In genomic region chr17:74631468-74632195, GRCh38 we compare ENCODE assay signal across 11 cellular contexts. TPM values are rescaled to one million over a fixed set of nuclear protein-coding genes. Genes with fewer than 3 reads are reported as not detected.
A peak's percentile ranks its signal among the peaks of the same experiment; 100 is the strongest.
DNase-seq lines count a peak whose midpoint lies in the region; ATAC-seq, FAIRE-seq and TF ChIP-seq lines count a peak whose summit lies in the region.
"Had no signal": no experiment of that assay in that cellular context is flagged by ENCODE, and none has a peak within 500 bp of the region (broad histone marks: within the 10 kb centered on the region; RNA-seq: fewer than 3 reads in every experiment).

No MANE protein-coding gene starts in this region.

- H3K9ac ChIP-seq in HepG2 (ENCODE audit: insufficient read depth, low read depth, low read length): no peak overlapping the region

- ATAC-seq in right lobe of liver (peak; percentile 31 to 67 (median 56)), HepG2 (no peak), GM18909 (IDR thresholded peaks at IDR 0.05; ENCODE audit: poor library complexity, unreplicated experiment) (no peak)

- no peak for TF ChIP-seq RAD21 in HepG2 (CRISPR knock-in tag; IDR thresholded peaks at IDR 0.05)

- H2AFZ ChIP-seq in HepG2 (ENCODE audit: low read length): no peak overlapping the region

- H3K4me3 ChIP-seq in right lobe of liver (no peak overlapping the region), HepG2 (replicated peaks in 1 of 3; ENCODE audit: insufficient read depth in 1 of 3, low read depth in 2 of 3, low read length in 3 of 3) (no peak overlapping the region)
- no peak overlapping the region for H3K4me3 ChIP-seq in effector memory CD4-positive, alpha-beta T cell (ENCODE audit: insufficient read depth, low read depth, low read length, poor library complexity, severe bottlenecking)

- POLR2A ChIA-PET in HepG2 (lab: Yijun Ruan, JAX): no interaction called here

- DNase-seq in right lobe of liver: no peak
- DNase-seq in HepG2 (ENCODE audit: low spot score): no peak
- peak; percentile 98 for DNase-seq in SIG-M5 treated with dmso at 0.1 percent for 504 hours (lab: John Stamatoyannopoulos, UW; ENCODE audit: unreplicated experiment)
- DNase-seq in inferior parietal cortex (ENCODE audit: extremely low spot score): peak; percentile 35
- no peak for DNase-seq in effector memory CD4-positive, alpha-beta T cell
- DNase-seq in activated effector memory CD4-positive, alpha-beta T cell treated with anti-CD3 and anti-CD28 coated beads, Interleukin-2, amount 50 U/mL, for 16 hours: no peak
- no peak for DNase-seq in DMS53 (lab: John Stamatoyannopoulos, UW)
- DNase-seq: activated naive CD4-positive, alpha-beta T cell; T-helper 2 cell had no signal

- no TSS peak for BruUV-seq in HepG2 (replicated peaks; lab: Mats Ljungman, UMichigan)

- no peak overlapping the region for H3K27ac ChIP-seq in right lobe of liver
- H3K27ac ChIP-seq in HepG2 (ENCODE audit: extremely low read length, insufficient read depth, low read length): no peak overlapping the region
- H3K27ac ChIP-seq in effector memory CD4-positive, alpha-beta T cell (ENCODE audit: insufficient read depth, low read length, poor library complexity, severe bottlenecking): no peak overlapping the region

- FAIRE-seq in HepG2 (lab: Jason Lieb, UNC): no peak

- no peaks in the 10 kb centered on the region for H4K20me1 ChIP-seq in HepG2 (ENCODE audit: insufficient read depth, low read length)

- no peaks in the 10 kb centered on the region for H3K4me1 ChIP-seq in right lobe of liver
- no peaks in the 10 kb centered on the region for H3K4me1 ChIP-seq in HepG2 (ENCODE audit: insufficient read depth, low read length)
- no peaks in the 10 kb centered on the region for H3K4me1 ChIP-seq in effector memory CD4-positive, alpha-beta T cell (ENCODE audit: control insufficient read depth, insufficient read depth, low read length, poor library complexity, severe bottlenecking)

- TF ChIP-seq CTCF in right lobe of liver (IDR thresholded peaks at IDR 0.05) (no peak), HepG2 (CRISPR knock-in tag; IDR thresholded peaks at IDR 0.05) (no peak)

- H3K36me3 ChIP-seq in right lobe of liver: no peaks in the 10 kb centered on the region
- no peaks in the 10 kb centered on the region for H3K36me3 ChIP-seq in HepG2 (replicated peaks in 1 of 2; ENCODE audit: control insufficient read depth in 1 of 2, insufficient read depth in 2 of 2, low read length in 2 of 2)
- no peaks in the 10 kb centered on the region for H3K36me3 ChIP-seq in effector memory CD4-positive, alpha-beta T cell (ENCODE audit: control insufficient read depth, insufficient read depth, low read length)

- intact Hi-C loops in right lobe of liver (cut with DNase I): no loop called here
- intact Hi-C loops in HepG2 (cut with micrococcal nuclease; ENCODE audit: unreplicated experiment): no loop called here

- CTCF ChIA-PET in HepG2 (lab: Yijun Ruan, JAX; ENCODE audit: low intra/inter-chr PET ratio, low total read pairs): no interaction called here

- H3K4me2 ChIP-seq in HepG2 (ENCODE audit: low read depth, low read length): no peak overlapping the region

- in situ Hi-C loops in HepG2 (cut with HindIII; ENCODE audit: extremely low pct_ligation_motif_present, low pct_unique_long_range_greater_than_20kb): no loop called here

- no peak for TF ChIP-seq POLR2A in right lobe of liver (IDR thresholded peaks at IDR 0.05)
- TF ChIP-seq POLR2A in HepG2 (IDR thresholded peaks at IDR 0.05; ENCODE audit: insufficient read depth in 1 of 2, low read depth in 2 of 2, low read length in 2 of 2): no peak

- H3K79me2 ChIP-seq in HepG2 (ENCODE audit: insufficient read depth, low read length): no peaks in the 10 kb centered on the region

- no peaks in the 10 kb centered on the region for H3K27me3 ChIP-seq in right lobe of liver
- H3K27me3 ChIP-seq in HepG2 (ENCODE audit: control insufficient read depth in 1 of 2, insufficient read depth in 2 of 2, low read length in 2 of 2): peaks cover 2 to 30% of the 10 kb centered on the region in 2 experiments; a peak in 3 of 5 replicates
- no peaks in the 10 kb centered on the region for H3K27me3 ChIP-seq in effector memory CD4-positive, alpha-beta T cell (replicated peaks; ENCODE audit: control insufficient read depth, insufficient read depth, low read length, poor library complexity, severe bottlenecking)

- 24% methylated on average over 7 of the region's 7 CpGs for WGBS in right lobe of liver (ENCODE audit: insufficient coverage, low coverage, low lambda C conversion rate, missing lambda C conversion rate)
- 27% methylated on average over 7 of the region's 7 CpGs for WGBS in HepG2 (ENCODE audit: low lambda C conversion rate)

- no peaks in the 10 kb centered on the region for H3K9me3 ChIP-seq in right lobe of liver
- peaks cover 4% of the 10 kb centered on the region; the same call in 1 of the 2 replicates for H3K9me3 ChIP-seq in HepG2 (ENCODE audit: low read length)
- no peaks in the 10 kb centered on the region for H3K9me3 ChIP-seq in effector memory CD4-positive, alpha-beta T cell (ENCODE audit: control insufficient read depth, low read length)

- no peak for TF ChIP-seq EP300 in HepG2 (IDR thresholded peaks at IDR 0.05; ENCODE audit: low read depth in 2 of 2, low read length in 2 of 2)
- no peak for TF ChIP-seq EP300 in HepG2 (CRISPR knock-in tag; IDR thresholded peaks at IDR 0.05; ENCODE audit: borderline replicate concordance)

TF ChIP-seq in HepG2, 621 proteins besides CTCF, POLR2A, EP300 and RAD21 (continues in another document):
- no peak for TF ChIP-seq NFYB (CRISPR knock-in tag; IDR thresholded peaks at IDR 0.05)
- TF ChIP-seq HNF1B (CRISPR knock-in tag; IDR thresholded peaks at IDR 0.05): no peak
- TF ChIP-seq JUND (CRISPR knock-in tag; IDR thresholded peaks at IDR 0.05): no peak

RNA-seq across cellular contexts. Expression of gene CD300E, which starts 8.1 kb away (rescaled TPM):
- total RNA-seq in right lobe of liver (under 1 TPM; 0.07 to 0.91 (median 0.34) TPM), HepG2 (2016; rRNA removed; fragmentation: Illumina TruSeq; extraction: Trizol) (not detected in 2 replicates)
- total RNA-seq in HepG2 (2016; cell fraction: cytosol; rRNA removed; fragmentation: Illumina TruSeq; extraction: Trizol; ENCODE audit: low read depth): not detected in 2 replicates
- total RNA-seq in HepG2 (2016; cell fraction: insoluble cytoplasmic fraction; rRNA removed; fragmentation: Illumina TruSeq; extraction: Trizol): not detected in 2 replicates
- total RNA-seq in HepG2 (2016; cell fraction: membrane; rRNA removed; fragmentation: Illumina TruSeq; extraction: Trizol): not detected in 2 replicates
- total RNA-seq in HepG2 (2016; cell fraction: nucleus; rRNA removed; fragmentation: Illumina TruSeq; extraction: Trizol): not detected in 2 replicates
- not detected in 2 replicates for polyA plus RNA-seq in HepG2 (2011; rRNA removed)
- polyA plus RNA-seq in HepG2 (2011; cell fraction: cytosol; rRNA removed): not detected in 2 replicates
- polyA plus RNA-seq in HepG2 (2011; cell fraction: nucleus; rRNA removed): not detected in 2 replicates
- not detected in 2 replicates for polyA plus RNA-seq in HepG2 (2012)
- polyA plus RNA-seq in HepG2 (2016; cell fraction: cytosol; fragmentation: Illumina TruSeq; extraction: Trizol; ENCODE audit: low read depth): not detected in 2 replicates
- not detected in 2 replicates for polyA plus RNA-seq in HepG2 (2016; cell fraction: insoluble cytoplasmic fraction; fragmentation: Illumina TruSeq; extraction: Trizol; ENCODE audit: low read depth)
- not detected in 2 replicates for polyA plus RNA-seq in HepG2 (2016; cell fraction: membrane; fragmentation: Illumina TruSeq; extraction: Trizol; ENCODE audit: low read depth)
- not detected in 2 replicates for polyA plus RNA-seq in HepG2 (2016; cell fraction: nucleus; fragmentation: Illumina TruSeq; extraction: Trizol; ENCODE audit: insufficient read depth, low read depth)
- polyA minus RNA-seq in HepG2 (2011; rRNA and poly(A)+ RNA removed; ENCODE audit: low replicate concordance): not detected in 2 replicates
- polyA minus RNA-seq in HepG2 (2011; cell fraction: cytosol; rRNA and poly(A)+ RNA removed): not detected in 2 replicates
- not detected in 2 replicates for polyA minus RNA-seq in HepG2 (2011; cell fraction: nucleus; rRNA and poly(A)+ RNA removed)

RNA-seq across cellular contexts. Expression of gene CD300LD, which starts 39.5 kb away (rescaled TPM):
- total RNA-seq in right lobe of liver (not detected), HepG2 (2016; rRNA removed; fragmentation: Illumina TruSeq; extraction: Trizol) (not detected in 2 replicates)
- not detected in 2 replicates for total RNA-seq in HepG2 (2016; cell fraction: cytosol; rRNA removed; fragmentation: Illumina TruSeq; extraction: Trizol; ENCODE audit: low read depth)
- not detected in 2 replicates for total RNA-seq in HepG2 (2016; cell fraction: insoluble cytoplasmic fraction; rRNA removed; fragmentation: Illumina TruSeq; extraction: Trizol)
- not detected in 2 replicates for total RNA-seq in HepG2 (2016; cell fraction: membrane; rRNA removed; fragmentation: Illumina TruSeq; extraction: Trizol)
- not detected in 2 replicates for total RNA-seq in HepG2 (2016; cell fraction: nucleus; rRNA removed; fragmentation: Illumina TruSeq; extraction: Trizol)
- not detected in 2 replicates for polyA plus RNA-seq in HepG2 (2011; rRNA removed)
- polyA plus RNA-seq in HepG2 (2011; cell fraction: cytosol; rRNA removed): not detected in 2 replicates
- not detected in 2 replicates for polyA plus RNA-seq in HepG2 (2011; cell fraction: nucleus; rRNA removed)
- polyA plus RNA-seq in HepG2 (2012): not detected in 2 replicates
- not detected in 2 replicates for polyA plus RNA-seq in HepG2 (2016; cell fraction: cytosol; fragmentation: Illumina TruSeq; extraction: Trizol; ENCODE audit: low read depth)
- polyA plus RNA-seq in HepG2 (2016; cell fraction: insoluble cytoplasmic fraction; fragmentation: Illumina TruSeq; extraction: Trizol; ENCODE audit: low read depth): not detected in 2 replicates
- polyA plus RNA-seq in HepG2 (2016; cell fraction: membrane; fragmentation: Illumina TruSeq; extraction: Trizol; ENCODE audit: low read depth): not detected in 2 replicates
- polyA plus RNA-seq in HepG2 (2016; cell fraction: nucleus; fragmentation: Illumina TruSeq; extraction: Trizol; ENCODE audit: insufficient read depth, low read depth): not detected in 2 replicates
- polyA minus RNA-seq in HepG2 (2011; rRNA and poly(A)+ RNA removed; ENCODE audit: low replicate concordance): not detected in 2 replicates
- polyA minus RNA-seq in HepG2 (2011; cell fraction: cytosol; rRNA and poly(A)+ RNA removed): not detected in 2 replicates
- not detected in 2 replicates for polyA minus RNA-seq in HepG2 (2011; cell fraction: nucleus; rRNA and poly(A)+ RNA removed)
- polyA plus RNA-seq: esophagus had no signal

Comparison
In these comparisons a context has a peak if more than half of its experiments do, and no peak if none do; other contexts are left out.
1. ATAC-seq: peak in right lobe of liver (4 of 4); none in HepG2 (single experiment) and GM18909 (single experiment).
2. DNase-seq: peak in SIG-M5 treated with dmso at 0.1 percent for 504 hours (single experiment) and inferior parietal cortex (single experiment); none in right lobe of liver (0 of 3), HepG2 (single experiment), effector memory CD4-positive, alpha-beta T cell (0 of 3), activated effector memory CD4-positive, alpha-beta T cell treated with anti-CD3 and anti-CD28 coated beads, Interleukin-2, amount 50 U/mL, for 16 hours (single experiment) and DMS53 (single experiment).